ENCODE assay signal across 13 cellular contexts in the genomic region with DNA sequence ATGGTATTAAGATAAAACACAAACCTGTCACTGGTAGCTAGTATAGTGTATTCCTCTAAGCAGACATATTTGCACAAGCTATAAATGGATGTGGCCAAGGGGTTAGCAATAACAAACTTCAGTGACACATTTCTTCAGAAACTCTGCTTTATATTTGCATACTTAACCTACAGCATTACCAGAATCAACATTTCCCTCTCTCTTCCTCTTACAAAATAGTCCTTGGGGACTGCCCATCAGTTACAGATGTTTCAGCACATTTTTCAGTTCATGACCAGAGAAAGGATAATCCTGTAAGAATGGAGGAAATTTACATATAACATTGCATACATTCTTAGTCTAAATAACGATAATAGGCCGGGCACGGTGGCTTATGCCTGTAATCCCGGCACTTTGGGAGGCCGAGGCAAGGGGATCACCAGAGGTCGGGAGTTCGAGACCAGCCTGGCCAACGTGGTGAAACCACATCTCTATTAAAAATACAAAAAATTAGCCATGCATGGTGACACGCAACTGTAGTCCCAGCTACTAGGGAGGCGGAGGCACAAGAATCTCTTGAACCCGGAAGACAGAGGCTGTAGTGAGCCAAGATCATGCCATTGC. TPM values are rescaled to one million over a fixed set of nuclear protein-coding genes. Genes with fewer than 3 reads are reported as not detected.
A peak's percentile ranks its signal among the peaks of the same experiment; 100 is the strongest.
DNase-seq lines count a peak whose midpoint lies in the region; ATAC-seq and TF ChIP-seq lines count a peak whose summit lies in the region.
"Had no signal": no experiment of that assay in that cellular context is flagged by ENCODE, and none has a peak within 500 bp of the region (broad histone marks: within the 10 kb centered on the region; RNA-seq: fewer than 3 reads in every experiment).

No MANE protein-coding gene starts in this region.

- H3K27ac ChIP-seq in BLaER1 (no peak overlapping the region), upper lobe of right lung (no peak overlapping the region)

- intact Hi-C loops in upper lobe of right lung (cut with DNase I): no loop called here

- TF ChIP-seq CTCF in omental fat pad (IDR thresholded peaks at IDR 0.05) (no peak), upper lobe of right lung (IDR thresholded peaks at IDR 0.05) (no peak)

- H3K4me2 ChIP-seq in BLaER1: peak overlapping the region; percentile 50

- H3K36me3 Mint-ChIP-seq in T-helper 17 cell (ENCODE audit: low read depth): no peaks in the 10 kb centered on the region

- H4K20me1 ChIP-seq in BLaER1: no peaks in the 10 kb centered on the region

- H3K27me3 ChIP-seq in BLaER1 (no peaks in the 10 kb centered on the region), upper lobe of right lung (no peaks in the 10 kb centered on the region)

- H3K4me3 ChIP-seq in BLaER1 (no peak overlapping the region), upper lobe of right lung (no peak overlapping the region)
- H3K4me3 ChIP-seq: K562 had no signal

- no peak overlapping the region for H3K4me3 Mint-ChIP-seq in T-helper 17 cell

- no peaks in the 10 kb centered on the region for H3K4me1 Mint-ChIP-seq in T-helper 17 cell

- H3K36me3 ChIP-seq in BLaER1: no peaks in the 10 kb centered on the region
- no peaks in the 10 kb centered on the region for H3K36me3 ChIP-seq in upper lobe of right lung

- no peak overlapping the region for H3K9ac ChIP-seq in BLaER1

- no peak overlapping the region for H3K27ac Mint-ChIP-seq in T-helper 17 cell

- ATAC-seq in HG02678 (IDR thresholded peaks at IDR 0.05; ENCODE audit: unreplicated experiment) (peak; percentile 96), HG03521 (IDR thresholded peaks at IDR 0.05; ENCODE audit: unreplicated experiment) (peak; percentile 93), omental fat pad (ENCODE audit: low FRiP score) (no peak), upper lobe of right lung (no peak), T-helper 17 cell (no peak)
- ATAC-seq: K562, left cardiac atrium had no signal

- DNase-seq in GM19238 (ENCODE audit: insufficient read length, low spot score) (peak; percentile 35), omental fat pad (ENCODE audit: low spot score) (no peak), upper lobe of right lung (no peak), T-helper 17 cell (no peak), NCI-H2029 (lab: John Stamatoyannopoulos, UW) (no peak)
- DNase-seq: activated naive CD4-positive, alpha-beta T cell; effector CD4-positive, alpha-beta T cell; left cardiac atrium; NCI-H526 treated with DMSO at 0.1 percent for 48 hours had no signal

- H3K9me3 ChIP-seq in BLaER1 (peaks cover 8% of the 10 kb centered on the region; the same call in 1 of the 2 replicates), upper lobe of right lung (no peaks in the 10 kb centered on the region), T-helper 17 cell (ENCODE audit: control insufficient read depth, low read length, poor library complexity, severe bottlenecking) (no peaks in the 10 kb centered on the region)

- peaks cover 15% of the 10 kb centered on the region for H3K4me1 ChIP-seq in BLaER1
- H3K4me1 ChIP-seq in upper lobe of right lung: no peaks in the 10 kb centered on the region

- peaks cover 9% of the 10 kb centered on the region for H3K27me3 Mint-ChIP-seq in T-helper 17 cell

RNA-seq across cellular contexts. Expression of gene SLC1A1, which starts 25.3 kb away (rescaled TPM):
- 10 to 100 TPM in 1 of 4 donors, 1 to 10 TPM in 3; 1.8 to 12.3 (median 5.6) TPM for total RNA-seq in omental fat pad
- 52.7 TPM for total RNA-seq in upper lobe of right lung
- total RNA-seq in T-helper 17 cell: under 1 TPM; 0.07 to 0.13 TPM

Comparison
In these comparisons a context has a peak if more than half of its experiments do, and no peak if none do; other contexts are left out.
1. ATAC-seq: peak in HG02678 (single experiment) and HG03521 (single experiment); none in omental fat pad (single experiment), upper lobe of right lung (single experiment) and T-helper 17 cell (single experiment).